Comparison of ENCODE assay signal across 9 cellular contexts in genomic region chr7:18521945-18522566, GRCh38. TPM values are rescaled to one million over a fixed set of nuclear protein-coding genes. Genes with fewer than 3 reads are reported as not detected.
A peak's percentile ranks its signal among the peaks of the same experiment; 100 is the strongest.
DNase-seq lines count a peak whose midpoint lies in the region; ATAC-seq and TF ChIP-seq lines count a peak whose summit lies in the region.
"Had no signal": no experiment of that assay in that cellular context is flagged by ENCODE, and none has a peak within 500 bp of the region (broad histone marks: within the 10 kb centered on the region; RNA-seq: fewer than 3 reads in every experiment).

No MANE protein-coding gene starts in this region.

- no peak overlapping the region for H3K9ac ChIP-seq in IMR-90 (ENCODE audit: low read depth, low read length)

- peak overlapping the region; percentile 81 for H2BK20ac ChIP-seq in IMR-90 (ENCODE audit: low read depth, low read length)

- CTCF ChIA-PET in IMR-90 (lab: Yijun Ruan, JAX), result interaction anchor here (1.3 kb wide), 1 partner anchor 29 kb away, joined by 3 read pairs; no protein-coding TSS in a partner anchor

- H2AFZ ChIP-seq in IMR-90 (replicated peaks; ENCODE audit: low read length, poor library complexity), result no peak overlapping the region

- peak overlapping the region; percentile 79 for H2BK120ac ChIP-seq in IMR-90 (ENCODE audit: low read depth, low read length)

- no peak for TF ChIP-seq CTCF in IMR-90 (conservative IDR thresholded peaks at IDR 0.05; ENCODE audit: low read depth, low read length)

- in situ Hi-C loops in IMR-90 (cut with MboI; ENCODE audit: low sequenced_read_pairs), result no loop called here

- dilution Hi-C loops in IMR-90 (cut with HindIII; ENCODE audit: low sequenced_read_pairs, unreplicated experiment), result no loop called here

- peaks cover 5% of the 10 kb centered on the region for H3K4me1 ChIP-seq in IMR-90 (ENCODE audit: control insufficient read depth, insufficient read depth, low read length)
- no peaks in the 10 kb centered on the region for H3K4me1 ChIP-seq in effector memory CD4-positive, alpha-beta T cell (ENCODE audit: control insufficient read depth, insufficient read depth, low read length, poor library complexity, severe bottlenecking)
- H3K4me1 ChIP-seq: left lung had no signal

- no peak overlapping the region for H3K4me3 ChIP-seq in IMR-90 (ENCODE audit: insufficient read depth, low read depth, low read length)
- H3K4me3 ChIP-seq in effector memory CD4-positive, alpha-beta T cell (ENCODE audit: insufficient read depth, low read depth, low read length, poor library complexity, severe bottlenecking), result no peak overlapping the region
- H3K4me3 ChIP-seq: left lung had no signal

- H3K9me3 Mint-ChIP-seq in natural killer cell treated with Interleukin-12 subunit alpha and Interleukin-12 subunit beta and Interleukin-15 and Interleukin-18, amount 100 ng/mL, for 72 hours, result peaks cover 2% of the 10 kb centered on the region

- peak overlapping the region; percentile 67 to 77 for H3K27ac Mint-ChIP-seq in natural killer cell treated with Interleukin-12 subunit alpha and Interleukin-12 subunit beta and Interleukin-15 and Interleukin-18, amount 100 ng/mL, for 72 hours

- peak overlapping the region; percentile 65; the same call in 1 of the 2 replicates for H3K18ac ChIP-seq in IMR-90 (ENCODE audit: low read depth, low read length)

- H3K14ac ChIP-seq in IMR-90 (replicated peaks; ENCODE audit: low read depth, low read length), result peak overlapping the region; percentile 95

- H3K27me3 ChIP-seq in IMR-90 (ENCODE audit: control insufficient read depth, insufficient read depth, low read length), result no peaks in the 10 kb centered on the region
- no peaks in the 10 kb centered on the region for H3K27me3 ChIP-seq in effector memory CD4-positive, alpha-beta T cell (replicated peaks; ENCODE audit: control insufficient read depth, insufficient read depth, low read length, poor library complexity, severe bottlenecking)
- H3K27me3 ChIP-seq: left lung had no signal

- no TSS peak for BruUV-seq in IMR-90 (replicated peaks; lab: Mats Ljungman, UMichigan)

- 0 out of 2 replicates have a peak overlapping the region, but pooled peaks have one; percentile 33 for H4K91ac ChIP-seq in IMR-90 (ENCODE audit: insufficient read depth, low read depth, low read length)

- no peaks in the 10 kb centered on the region for H3K9me1 ChIP-seq in IMR-90 (ENCODE audit: insufficient read depth, low read length)

- H3K27ac ChIP-seq in IMR-90 (ENCODE audit: insufficient read depth, low read length), result no peak overlapping the region
- no peak overlapping the region for H3K27ac ChIP-seq in effector memory CD4-positive, alpha-beta T cell (ENCODE audit: insufficient read depth, low read length, poor library complexity, severe bottlenecking)
- H3K27ac ChIP-seq: left lung had no signal

- H3K27me3 Mint-ChIP-seq in natural killer cell treated with Interleukin-12 subunit alpha and Interleukin-12 subunit beta and Interleukin-15 and Interleukin-18, amount 100 ng/mL, for 72 hours, result peaks cover 5 to 7% of the 10 kb centered on the region in 2 donors

- TF ChIP-seq POLR2A in IMR-90 (IDR thresholded peaks at IDR 0.05; ENCODE audit: low read depth, low read length), result no peak

- H2AK5ac ChIP-seq in IMR-90 (ENCODE audit: low read depth, low read length), result 0 out of 2 replicates have a peak overlapping the region, but pooled peaks have one; percentile 4

- H2BK15ac ChIP-seq in IMR-90 (ENCODE audit: low read depth, low read length), result peak overlapping the region; percentile 12; the same call in 1 of the 3 replicates

- no peaks in the 10 kb centered on the region for H3K9me3 ChIP-seq in IMR-90 (ENCODE audit: control insufficient read depth, insufficient read depth, low read length)
- H3K9me3 ChIP-seq in effector memory CD4-positive, alpha-beta T cell (ENCODE audit: control insufficient read depth, low read length), result no peaks in the 10 kb centered on the region
- H3K9me3 ChIP-seq: left lung had no signal

- peaks cover 25 to 33% of the 10 kb centered on the region in 2 donors for H3K4me1 Mint-ChIP-seq in natural killer cell treated with Interleukin-12 subunit alpha and Interleukin-12 subunit beta and Interleukin-15 and Interleukin-18, amount 100 ng/mL, for 72 hours (ENCODE audit: low read depth in 2 of 2)

- peak overlapping the region; percentile 59; the same call in 1 of the 2 replicates for H4K5ac ChIP-seq in IMR-90 (ENCODE audit: low read depth, low read length)

- H2AK9ac ChIP-seq in IMR-90 (replicated peaks; ENCODE audit: low read depth, low read length, poor library complexity), result no peak overlapping the region

- WGBS in IMR-90 (ENCODE audit: extremely low coverage in 2 of 2, insufficient read length in 1 of 2), 2 experiments, result no CpG with 5 or more reads among the region's 5 CpGs

- peak; percentile 17 for DNase-seq in IMR-90
- no peak for DNase-seq in natural killer cell treated with Interleukin-12 subunit alpha and Interleukin-12 subunit beta and Interleukin-15 and Interleukin-18, amount 100 ng/mL, for 72 hours (ENCODE audit: low spot score)
- DNase-seq in NCI-H524 (lab: John Stamatoyannopoulos, UW), result no peak
- no peak for DNase-seq in NOMO-1 treated with DMSO at 0.1 percent for 48 hours (lab: John Stamatoyannopoulos, UW; ENCODE audit: unreplicated experiment)
- DNase-seq in C1 segment of cervical spinal cord (lab: John Stamatoyannopoulos, UW), result no peak
- no peak for DNase-seq in effector memory CD4-positive, alpha-beta T cell
- DNase-seq: left lung had no signal

- peak overlapping the region; percentile 68 for H3K4me3 Mint-ChIP-seq in natural killer cell treated with Interleukin-12 subunit alpha and Interleukin-12 subunit beta and Interleukin-15 and Interleukin-18, amount 100 ng/mL, for 72 hours

- H3K4me2 ChIP-seq in IMR-90 (ENCODE audit: low read depth, low read length), result no peak overlapping the region

- H3K79me1 ChIP-seq in IMR-90 (ENCODE audit: low read depth in 1 of 2, low read length in 2 of 2), result peaks cover 0 to 5% of the 10 kb centered on the region in 2 experiments; a peak in 1 of 4 replicates

- POLR2A ChIA-PET in IMR-90 (lab: Charles Lee; ENCODE audit: unreplicated experiment), result no interaction called here

- ATAC-seq in GM18858 (IDR thresholded peaks at IDR 0.05; ENCODE audit: unreplicated experiment) (peak; percentile 63), GM21737 (IDR thresholded peaks at IDR 0.05; ENCODE audit: unreplicated experiment) (peak; percentile 46), IMR-90 (ENCODE audit: low read depth) (no peak)
- peak; percentile 96 to 97 for ATAC-seq in natural killer cell treated with Interleukin-12 subunit alpha and Interleukin-12 subunit beta and Interleukin-15 and Interleukin-18, amount 100 ng/mL, for 72 hours
- ATAC-seq: left lung had no signal

- H3K23ac ChIP-seq in IMR-90 (ENCODE audit: low read depth, low read length), result peak overlapping the region; percentile 65; the same call in 1 of the 2 replicates

- H2BK5ac ChIP-seq in IMR-90 (ENCODE audit: low read depth, low read length, poor library complexity, severe bottlenecking), result peak overlapping the region; percentile 69

- intact Hi-C loops in IMR-90 (cut with micrococcal nuclease), result no loop called here

- TF ChIP-seq RAD21 in IMR-90 (IDR thresholded peaks at IDR 0.05; ENCODE audit: low read length), result no peak

- peak overlapping the region; percentile 67 for H3K4ac ChIP-seq in IMR-90 (ENCODE audit: low read depth, low read length)

- H3K56ac ChIP-seq in IMR-90 (ENCODE audit: extremely low read depth, insufficient read depth, low read length), result no peak overlapping the region

- no peaks in the 10 kb centered on the region for H3K36me3 ChIP-seq in IMR-90 (ENCODE audit: control insufficient read depth, insufficient read depth, low read length)
- no peaks in the 10 kb centered on the region for H3K36me3 ChIP-seq in effector memory CD4-positive, alpha-beta T cell (ENCODE audit: control insufficient read depth, insufficient read depth, low read length)
- H3K36me3 ChIP-seq: left lung had no signal

- H3K36me3 Mint-ChIP-seq in natural killer cell treated with Interleukin-12 subunit alpha and Interleukin-12 subunit beta and Interleukin-15 and Interleukin-18, amount 100 ng/mL, for 72 hours, result peaks cover 6% of the 10 kb centered on the region

- no peaks in the 10 kb centered on the region for H4K20me1 ChIP-seq in IMR-90 (ENCODE audit: insufficient read depth, low read length)

- peak overlapping the region in 1 of 2 experiments; percentile 60; a peak in 2 of 4 replicates for H4K8ac ChIP-seq in IMR-90 (ENCODE audit: low read depth in 2 of 2, low read length in 2 of 2)

TF ChIP-seq in IMR-90, 13 proteins besides CTCF, POLR2A, EP300 and RAD21 (continues in another document):
- TF ChIP-seq FOS (IDR thresholded peaks at IDR 0.05; ENCODE audit: low read depth, low read length), result no peak
- TF ChIP-seq RCOR1 (IDR thresholded peaks at IDR 0.05; ENCODE audit: insufficient replicate concordance, low read length), result no peak
- TF ChIP-seq SMC3 (IDR thresholded peaks at IDR 0.05; ENCODE audit: low read depth, low read length), result no peak
- TF ChIP-seq CHD1 (IDR thresholded peaks at IDR 0.05; ENCODE audit: low read depth, low read length), result no peak
- no peak for TF ChIP-seq NFE2L2 (IDR thresholded peaks at IDR 0.05; ENCODE audit: low read depth, low read length)
- TF ChIP-seq, protein P1, sequence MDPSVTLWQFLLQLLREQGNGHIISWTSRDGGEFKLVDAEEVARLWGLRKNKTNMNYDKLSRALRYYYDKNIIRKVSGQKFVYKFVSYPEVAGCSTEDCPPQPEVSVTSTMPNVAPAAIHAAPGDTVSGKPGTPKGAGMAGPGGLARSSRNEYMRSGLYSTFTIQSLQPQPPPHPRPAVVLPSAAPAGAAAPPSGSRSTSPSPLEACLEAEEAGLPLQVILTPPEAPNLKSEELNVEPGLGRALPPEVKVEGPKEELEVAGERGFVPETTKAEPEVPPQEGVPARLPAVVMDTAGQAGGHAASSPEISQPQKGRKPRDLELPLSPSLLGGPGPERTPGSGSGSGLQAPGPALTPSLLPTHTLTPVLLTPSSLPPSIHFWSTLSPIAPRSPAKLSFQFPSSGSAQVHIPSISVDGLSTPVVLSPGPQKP (IDR thresholded peaks at IDR 0.05; ENCODE audit: borderline replicate concordance, low read depth, low read length), result no peak
- TF ChIP-seq MAFK (IDR thresholded peaks at IDR 0.05; ENCODE audit: low read depth, low read length), result no peak
- TF ChIP-seq USF2 (IDR thresholded peaks at IDR 0.05; ENCODE audit: low read depth, low read length), result no peak

RNA-seq across cellular contexts. Expression of gene HDAC9, which starts 26.5 kb away (rescaled TPM):
- 24.2 and 24.7 TPM in 2 replicates for total RNA-seq in IMR-90 (2012; rRNA removed)
- 4.3 TPM in 2 replicates for polyA plus RNA-seq in IMR-90 (2012; rRNA removed)
- polyA plus RNA-seq in IMR-90 (2012; cell fraction: cytosol; rRNA removed), result 1.3 and 1.4 TPM in 2 replicates
- 2.1 and 8.5 TPM in 2 replicates for polyA plus RNA-seq in IMR-90 (2012; cell fraction: nucleus; rRNA removed; ENCODE audit: low replicate concordance)
- total RNA-seq in natural killer cell treated with Interleukin-12 subunit alpha and Interleukin-12 subunit beta and Interleukin-15 and Interleukin-18, amount 100 ng/mL, for 72 hours, result 10 to 100 TPM in 1 of 2 donors, 1 to 10 TPM in 1; 9.9 to 15.0 TPM
